21 cellular contexts compared by ENCODE assay signal in the genomic region with DNA sequence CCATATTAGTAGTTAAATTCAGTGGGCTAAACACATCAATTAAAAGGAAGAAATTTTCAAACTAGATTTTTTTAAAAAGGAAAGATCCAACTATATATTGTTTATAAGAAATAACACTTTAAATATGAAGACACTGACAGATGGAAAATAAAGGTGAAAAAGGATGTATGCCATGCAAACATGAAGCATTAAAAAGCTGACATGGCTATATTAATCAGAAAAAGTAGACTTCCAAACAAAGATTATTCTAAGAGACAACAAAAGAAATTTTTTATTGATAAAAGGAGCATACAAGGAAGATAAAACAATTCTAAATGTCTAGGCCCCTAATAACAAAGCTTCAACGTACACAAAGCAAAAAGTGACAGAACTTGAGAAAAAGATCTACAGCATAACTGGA.
A peak's percentile ranks its signal among the peaks of the same experiment; 100 is the strongest.
DNase-seq lines count a peak whose midpoint lies in the region; ATAC-seq, FAIRE-seq and TF ChIP-seq lines count a peak whose summit lies in the region.
"Had no signal": no experiment of that assay in that cellular context is flagged by ENCODE, and none has a peak within 500 bp of the region (broad histone marks: within the 10 kb centered on the region; RNA-seq: fewer than 3 reads in every experiment).

No MANE protein-coding gene starts in this region.

- H3K4me3 Mint-ChIP-seq in effector memory CD8-positive, alpha-beta T cell, result no peak overlapping the region
- H3K4me3 Mint-ChIP-seq: B cell; CD4-positive, CD25-positive, alpha-beta regulatory T cell; CD8-positive, alpha-beta T cell; HFFc6 had no signal

- POLR2A ChIA-PET in GM10248 (lab: Yijun Ruan, JAX), result no interaction called here

- peak overlapping the region; percentile 38 to 73 for H3K27ac Mint-ChIP-seq in effector memory CD8-positive, alpha-beta T cell
- H3K27ac Mint-ChIP-seq: B cell; CD4-positive, CD25-positive, alpha-beta regulatory T cell; CD8-positive, alpha-beta T cell; HFFc6 had no signal

- no peak for DNase-seq in D721Med (ENCODE audit: insufficient read length, low spot score)
- DNase-seq in effector memory CD8-positive, alpha-beta T cell, result no peak
- DNase-seq in GM10248 (ENCODE audit: extremely low spot score), result no peak
- no peak for DNase-seq in SW 1271 (lab: John Stamatoyannopoulos, UW)
- DNase-seq: 8988T; Caco-2; CD4-positive, CD25-positive, alpha-beta regulatory T cell; CD8-positive, alpha-beta T cell; DMS 273 treated with DMSO at 0.1 percent for 48 hours; DMS79; EL; GDM1; GOT3; HFFc6 had no signal

- CTCF ChIA-PET in GM10248 (lab: Yijun Ruan, JAX), result interaction anchor here (1.1 to 3.9 kb wide), 2 partner anchors 9 to 11 kb away, joined by 4 to 20 read pairs; no protein-coding TSS in a partner anchor

- FAIRE-seq in A204.1 (lab: Jason Lieb, UNC) (peak; percentile 21), D721Med (lab: Jason Lieb, UNC) (peak; percentile 77), TTC549 (lab: Jason Lieb, UNC) (peak; percentile 85)
- FAIRE-seq: GM12891, GM18507, H54 had no signal

- no peaks in the 10 kb centered on the region for H3K9me3 Mint-ChIP-seq in effector memory CD8-positive, alpha-beta T cell
- H3K9me3 Mint-ChIP-seq: CD4-positive, CD25-positive, alpha-beta regulatory T cell; CD8-positive, alpha-beta T cell; HFFc6 had no signal

- ATAC-seq in effector memory CD8-positive, alpha-beta T cell (replicated peaks), result no peak
- no peak for ATAC-seq in HG02610 (IDR thresholded peaks at IDR 0.05; ENCODE audit: unreplicated experiment)
- ATAC-seq: CD8-positive, alpha-beta T cell had no signal

- H3K4me1 Mint-ChIP-seq in effector memory CD8-positive, alpha-beta T cell (ENCODE audit: low read depth in 2 of 2), result peaks cover 0 to 4% of the 10 kb centered on the region in 2 donors
- H3K4me1 Mint-ChIP-seq: B cell had no signal

- TF ChIP-seq CTCF in D721Med (IDR thresholded peaks at IDR 0.05; ENCODE audit: insufficient read depth, missing control alignments), result no peak
- TF ChIP-seq CTCF in GM10248 (IDR thresholded peaks at IDR 0.05; ENCODE audit: control extremely low read depth, extremely low read depth, low read depth, missing control alignments), result no peak

- peaks cover 37% of the 10 kb centered on the region for H3K36me3 Mint-ChIP-seq in effector memory CD8-positive, alpha-beta T cell (ENCODE audit: insufficient read depth)

- no peaks in the 10 kb centered on the region for H3K27me3 Mint-ChIP-seq in effector memory CD8-positive, alpha-beta T cell
- H3K27me3 Mint-ChIP-seq: B cell; CD4-positive, CD25-positive, alpha-beta regulatory T cell had no signal
